In the genomic region with DNA sequence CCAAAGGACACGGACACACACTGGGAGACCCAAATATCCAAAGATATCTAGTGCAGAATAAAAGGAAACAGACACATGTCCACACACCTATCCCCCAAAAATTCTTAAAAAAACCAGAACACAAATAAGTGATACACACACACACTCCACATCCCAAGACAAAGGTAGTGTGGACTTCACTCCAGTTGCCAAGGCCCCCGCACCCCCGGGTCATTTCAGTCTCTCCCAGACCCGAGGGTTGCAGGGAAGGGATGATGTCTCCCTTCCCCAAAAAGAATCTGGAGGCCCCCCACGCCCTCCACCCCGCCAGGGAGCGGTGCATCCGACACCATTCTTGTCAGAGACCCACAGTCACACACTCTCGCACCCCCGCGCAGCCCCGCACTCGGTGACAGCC, we compare ENCODE assay signal across 8 cellular contexts. TPM values are rescaled to one million over a fixed set of nuclear protein-coding genes. Genes with fewer than 3 reads are reported as not detected.
DNase-seq lines count a peak whose midpoint lies in the region; TF ChIP-seq lines count a peak whose summit lies in the region.

No MANE protein-coding gene starts in this region.

- H3K9me3 Mint-ChIP-seq in T-helper 2 cell treated with Interferon-gamma antibody and Interleukin-4, amounts not matched to agents 5 μg/mL and 100 μg/mL, for 36 hours, result no peaks in the 10 kb centered on the region

- peak overlapping the region; percentile 31 for H3K4me3 Mint-ChIP-seq in T-helper 2 cell treated with Interferon-gamma antibody and Interleukin-4, amounts not matched to agents 5 μg/mL and 100 μg/mL, for 36 hours

- H3K27ac ChIP-seq in VCaP (peak overlapping the region; percentile 33; the same call in 1 of the 2 replicates), stomach (no peak overlapping the region)

- H3K9me3 ChIP-seq in stomach, result no peaks in the 10 kb centered on the region

- peaks cover 14 to 21% (median 18%) of the 10 kb centered on the region in 4 donors for H3K4me1 ChIP-seq in stomach

- no peak for TF ChIP-seq EP300 in stomach (IDR thresholded peaks at IDR 0.05)

- H3K36me3 Mint-ChIP-seq in T-helper 2 cell treated with Interferon-gamma antibody and Interleukin-4, amounts not matched to agents 5 μg/mL and 100 μg/mL, for 36 hours (ENCODE audit: low read depth), result no peaks in the 10 kb centered on the region

- 7 to 13% (median 9%) methylated on average over 5 to 13 of the region's 13 CpGs for WGBS in stomach, 5 donors

- no peak overlapping the region for H3K27ac Mint-ChIP-seq in T-helper 2 cell treated with Interferon-gamma antibody and Interleukin-4, amounts not matched to agents 5 μg/mL and 100 μg/mL, for 36 hours

- H3K27me3 ChIP-seq in stomach, result peaks cover 36 to 99% (median 73%) of the 10 kb centered on the region in 3 donors

- H3K36me3 ChIP-seq in stomach, result no peaks in the 10 kb centered on the region

- H3K4me1 Mint-ChIP-seq in T-helper 2 cell treated with Interferon-gamma antibody and Interleukin-4, amounts not matched to agents 5 μg/mL and 100 μg/mL, for 36 hours (ENCODE audit: low read depth), result peaks cover 11% of the 10 kb centered on the region

- TF ChIP-seq POLR2A in stomach (IDR thresholded peaks at IDR 0.05), result no peak

- no peak for DNase-seq in T-helper 2 cell treated with Interferon-gamma antibody and Interleukin-4, amounts not matched to agents 5 μg/mL and 100 μg/mL, for 36 hours (ENCODE audit: low spot score)
- DNase-seq in T-helper 2 cell (no peak), fibroblast of the aortic adventitia (ENCODE audit: low read depth) (no peak), stomach (no peak), NCI-H187 treated with DMSO at 0.1 percent for 48 hours (lab: John Stamatoyannopoulos, UW) (no peak), NCI-H2227 (lab: John Stamatoyannopoulos, UW; ENCODE audit: unreplicated experiment) (no peak), hippocampal formation (lab: John Stamatoyannopoulos, UW) (no peak)

- TF ChIP-seq CTCF in VCaP (conservative IDR thresholded peaks at IDR 0.05) (no peak), fibroblast of the aortic adventitia (IDR thresholded peaks at IDR 0.05; ENCODE audit: insufficient read depth, low read length) (no peak), stomach (IDR thresholded peaks at IDR 0.05) (no peak)

- H3K4me3 ChIP-seq in fibroblast of the aortic adventitia (ENCODE audit: low read depth, low read length), result peak overlapping the region; percentile 73
- peak overlapping the region; percentile 37 to 57 (median 40) for H3K4me3 ChIP-seq in stomach

- intact Hi-C loops in stomach (cut with DNase I; ENCODE audit: low total_unique reads), result no loop called here

- peaks cover 51% of the 10 kb centered on the region for H3K27me3 Mint-ChIP-seq in T-helper 2 cell treated with Interferon-gamma antibody and Interleukin-4, amounts not matched to agents 5 μg/mL and 100 μg/mL, for 36 hours (ENCODE audit: low read depth)

RNA-seq across cellular contexts. Expression of gene DPF1, which starts 0.4 kb away (rescaled TPM):
- total RNA-seq in fibroblast of the aortic adventitia (ENCODE audit: low replicate concordance), result 2.7 and 3.3 TPM in 2 replicates
- not detected for total RNA-seq in stomach
- under 1 TPM in 2 of 3 donors, not detected in 1; 0.12 to 0.43 TPM for polyA plus RNA-seq in stomach

RNA-seq across cellular contexts. Expression of gene PPP1R14A, which starts 32.6 kb away (rescaled TPM):
- total RNA-seq in fibroblast of the aortic adventitia (ENCODE audit: low replicate concordance) (1.3 TPM in 1 of 2 replicates, not detected in the other), stomach (100 to 1,000 TPM in 1 of 5 donors, 10 to 100 TPM in 3, 1 to 10 TPM in 1; 8.8 to 197 (median 31.6) TPM)
- polyA plus RNA-seq in stomach, result 100 to 1,000 TPM in 1 of 3 donors, 10 to 100 TPM in 2; 53.2 to 138 (median 54.9) TPM

RNA-seq across cellular contexts. Expression of gene SPINT2, which starts 40.8 kb away (rescaled TPM):
- 1.3 and 13.5 TPM in 2 replicates for total RNA-seq in fibroblast of the aortic adventitia (ENCODE audit: low replicate concordance)
- total RNA-seq in stomach, result 1,000 to 10,000 TPM in 1 of 5 donors, 100 to 1,000 TPM in 2, 10 to 100 TPM in 2; 29.8 to 1,508 (median 255) TPM
- 100 to 1,000 TPM in 2 of 3 donors, 10 to 100 TPM in 1; 54.5 to 255 (median 184) TPM for polyA plus RNA-seq in stomach
